In genomic region chr12:130555628-130556485, GRCh38 we compare ENCODE assay signal across 13 cellular contexts.
DNase-seq lines count a peak whose midpoint lies in the region; ATAC-seq lines count a peak whose summit lies in the region.
"Had no signal": no experiment of that assay in that cellular context is flagged by ENCODE, and none has a peak within 500 bp of the region (broad histone marks: within the 10 kb centered on the region; RNA-seq: fewer than 3 reads in every experiment).

No MANE protein-coding gene starts in this region.

- H3K27me3 ChIP-seq in layer of hippocampus (ENCODE audit: control insufficient read depth, insufficient read depth, low read length), result no peaks in the 10 kb centered on the region
- H3K27me3 ChIP-seq: upper lobe of left lung had no signal

- peak overlapping the region; percentile 6 for H3K27ac ChIP-seq in layer of hippocampus (ENCODE audit: low read depth, low read length)
- H3K27ac ChIP-seq: upper lobe of left lung had no signal

- ATAC-seq in HG03439 (IDR thresholded peaks at IDR 0.05; ENCODE audit: unreplicated experiment) (no peak), GM21360 (IDR thresholded peaks at IDR 0.05; ENCODE audit: unreplicated experiment) (no peak), GM18502 (IDR thresholded peaks at IDR 0.05; ENCODE audit: poor library complexity, unreplicated experiment) (no peak)

- DNase-seq in DMS53 (lab: John Stamatoyannopoulos, UW) (peak; percentile 98), NCI-H187 treated with DMSO at 0.1 percent for 48 hours (lab: John Stamatoyannopoulos, UW) (peak; percentile 41), SHP77 (lab: John Stamatoyannopoulos, UW) (peak; percentile 92 to 96), MV-4-11 (lab: John Stamatoyannopoulos, UW) (no peak)
- DNase-seq: amniotic stem cell, DND-41, NCI-H1694 treated with DMSO at 0.1 percent for 48 hours, T-helper 9 cell, upper lobe of left lung had no signal
